In the genomic region with DNA sequence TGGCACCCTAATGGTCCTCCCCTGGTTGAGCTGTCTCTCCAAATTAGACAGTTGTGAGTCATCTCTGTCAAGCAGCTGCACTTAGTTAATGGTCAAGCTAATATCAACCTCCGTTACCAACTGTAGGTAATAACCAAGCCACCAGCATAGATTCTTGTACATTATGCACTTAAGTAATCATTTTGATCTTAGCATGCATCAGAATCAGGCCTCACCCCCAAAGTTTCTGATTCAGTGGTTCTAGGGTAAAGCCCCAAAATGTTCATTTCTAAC, we compare ENCODE assay signal across 14 cellular contexts.
DNase-seq lines count a peak whose midpoint lies in the region; ATAC-seq lines count a peak whose summit lies in the region.
"Had no signal": no experiment of that assay in that cellular context is flagged by ENCODE, and none has a peak within 500 bp of the region (broad histone marks: within the 10 kb centered on the region; RNA-seq: fewer than 3 reads in every experiment).

No MANE protein-coding gene starts in this region.

- ATAC-seq in GM18907 (IDR thresholded peaks at IDR 0.05; ENCODE audit: unreplicated experiment) = peak; percentile 96
- peak; percentile 93 for ATAC-seq in GM21737 (IDR thresholded peaks at IDR 0.05; ENCODE audit: unreplicated experiment)
- ATAC-seq in HG03159 (IDR thresholded peaks at IDR 0.05; ENCODE audit: unreplicated experiment) = peak; percentile 92

- DNase-seq in kidney tubule cell (ENCODE audit: low spot score) (peak; percentile 84), retina (no peak), T-helper 1 cell (no peak), MV-4-11 (lab: John Stamatoyannopoulos, UW) (no peak)
- DNase-seq in activated naive CD4-positive, alpha-beta T cell treated with anti-CD3 and anti-CD28 coated beads, Interleukin-2, amount 50 U/mL, for 16 hours = no peak
- DNase-seq: CD4-positive, alpha-beta memory T cell; colonic mucosa; NCI-H1092; NCI-H69; nucleus accumbens; stimulated activated CD4-positive, alpha-beta T cell treated with anti-CD3 and anti-CD28 coated beads, Interleukin-2, amount 100 ng/mL, for 48 hours had no signal
